31 cellular contexts compared by ENCODE assay signal in genomic region chr2:202460119-202460518, GRCh38.
"Had no signal": no experiment of that assay in that cellular context is flagged by ENCODE, and none has a peak within 500 bp of the region (broad histone marks: within the 10 kb centered on the region; RNA-seq: fewer than 3 reads in every experiment).

No MANE protein-coding gene starts in this region.

- H3K9me3 ChIP-seq: ovary, psoas muscle, stomach, suprapubic skin, testis, tibial artery, transverse colon, upper lobe of right lung, uterus had no signal

- H3K9me3 Mint-ChIP-seq: natural killer cell; nephron; stimulated activated effector memory CD8-positive, alpha-beta T cell treated with anti-CD3 and anti-CD28 coated beads, Interleukin-12 subunit alpha, Interleukin-12 subunit beta, amount 100 ng/mL, for 72 hours; stimulated activated naive B cell treated with anti-CD40 and anti-IgM and Interleukin-4, amounts not matched to agents 10 μg/mL and 1 μg/mL and 100 μg/mL, for 72 hours had no signal

- H3K4me2 ChIP-seq: neural progenitor cell, smooth muscle cell had no signal

- H3K4me1 ChIP-seq: neural progenitor cell, parathyroid adenoma, psoas muscle, spleen, suprapubic skin, testis, transverse colon, upper lobe of right lung, uterus had no signal

- H3K27me3 Mint-ChIP-seq: naive thymus-derived CD4-positive, alpha-beta T cell; progenitor cell of endocrine pancreas; stimulated activated naive B cell treated with anti-CD40 and anti-IgM and Interleukin-4, amounts not matched to agents 10 μg/mL and 1 μg/mL and 100 μg/mL, for 72 hours; stimulated activated naive CD8-positive, alpha-beta T cell treated with anti-CD3 and anti-CD28 coated beads, Interleukin-15, Interleukin-2, amounts not matched to agents 100 ng/mL and 50 ng/mL, for 24 hours; type B pancreatic cell had no signal

- H2AFZ ChIP-seq: neural progenitor cell, parathyroid adenoma had no signal

- DNase-seq: naive thymus-derived CD4-positive, alpha-beta T cell; natural killer cell; occipital lobe; ovary; posterior cingulate gyrus; psoas muscle; right cardiac atrium; spleen; stimulated activated CD4-positive, alpha-beta T cell treated with anti-CD3 and anti-CD28 coated beads, Interleukin-12 subunit alpha, Interleukin-12 subunit beta, amount 100 ng/mL, for 4 hours; stimulated activated CD4-positive, alpha-beta T cell treated with anti-CD3 and anti-CD28 coated beads, Interleukin-1b, Interleukin-23, amount 100 ng/mL, for 48 hours; stimulated activated CD4-positive, alpha-beta T cell treated with anti-CD3 and anti-CD28 coated beads, Interleukin-4, amount 100 ng/mL, for 1 hour; stimulated activated CD4-positive, alpha-beta T cell treated with anti-CD3 and anti-CD28 coated beads, Interleukin-4, amount 100 ng/mL, for 4 hours; stimulated activated naive B cell treated with anti-CD40 and anti-IgM and Interleukin-4, amounts not matched to agents 10 μg/mL and 1 μg/mL and 100 μg/mL, for 72 hours; stimulated activated naive CD4-positive, alpha-beta T cell treated with Interleukin-2 at 50 U/mL for 16 hours; stomach; testis; tibial artery; transverse colon; upper lobe of right lung; uterus had no signal

- H3K27ac ChIP-seq: neural progenitor cell, ovary, parathyroid adenoma, psoas muscle, skin epidermis, spleen, stomach, suprapubic skin, testis, tibial artery, transverse colon, upper lobe of right lung, uterus had no signal

- H3K27ac Mint-ChIP-seq: naive thymus-derived CD4-positive, alpha-beta T cell; natural killer cell; nephron; neural progenitor cell; progenitor cell of endocrine pancreas; stimulated activated effector memory CD8-positive, alpha-beta T cell treated with anti-CD3 and anti-CD28 coated beads, Interleukin-12 subunit alpha, Interleukin-12 subunit beta, amount 100 ng/mL, for 72 hours; stimulated activated naive B cell treated with anti-CD40 and anti-IgM and Interleukin-4, amounts not matched to agents 10 μg/mL and 1 μg/mL and 100 μg/mL, for 72 hours; stimulated activated naive CD8-positive, alpha-beta T cell treated with anti-CD3 and anti-CD28 coated beads, Interleukin-15, Interleukin-2, amounts not matched to agents 100 ng/mL and 50 ng/mL, for 24 hours; type B pancreatic cell had no signal

- H3K4me3 Mint-ChIP-seq: naive thymus-derived CD4-positive, alpha-beta T cell; natural killer cell; nephron; neural progenitor cell; stimulated activated effector memory CD8-positive, alpha-beta T cell treated with anti-CD3 and anti-CD28 coated beads, Interleukin-12 subunit alpha, Interleukin-12 subunit beta, amount 100 ng/mL, for 72 hours; stimulated activated naive B cell treated with anti-CD40 and anti-IgM and Interleukin-4, amounts not matched to agents 10 μg/mL and 1 μg/mL and 100 μg/mL, for 72 hours; stimulated activated naive CD8-positive, alpha-beta T cell treated with anti-CD3 and anti-CD28 coated beads, Interleukin-15, Interleukin-2, amounts not matched to agents 100 ng/mL and 50 ng/mL, for 24 hours; type B pancreatic cell had no signal

- H3K36me3 Mint-ChIP-seq: natural killer cell; stimulated activated effector memory CD8-positive, alpha-beta T cell treated with anti-CD3 and anti-CD28 coated beads, Interleukin-12 subunit alpha, Interleukin-12 subunit beta, amount 100 ng/mL, for 72 hours had no signal

- H3K36me3 ChIP-seq: ovary, suprapubic skin, uterus had no signal

- H3K4me1 Mint-ChIP-seq: neural progenitor cell; stimulated activated effector memory CD8-positive, alpha-beta T cell treated with anti-CD3 and anti-CD28 coated beads, Interleukin-12 subunit alpha, Interleukin-12 subunit beta, amount 100 ng/mL, for 72 hours; stimulated activated naive B cell treated with anti-CD40 and anti-IgM and Interleukin-4, amounts not matched to agents 10 μg/mL and 1 μg/mL and 100 μg/mL, for 72 hours had no signal

- ATAC-seq: naive thymus-derived CD4-positive, alpha-beta T cell; natural killer cell; psoas muscle; right cardiac atrium; sciatic nerve; stimulated activated effector memory CD8-positive, alpha-beta T cell treated with anti-CD3 and anti-CD28 coated beads, Interleukin-12 subunit alpha, Interleukin-12 subunit beta, amount 100 ng/mL, for 72 hours; stimulated activated naive B cell treated with anti-CD40 and anti-IgM and Interleukin-4, amounts not matched to agents 10 μg/mL and 1 μg/mL and 100 μg/mL, for 72 hours; upper lobe of right lung had no signal

- H3K9ac ChIP-seq: neural progenitor cell, parathyroid adenoma had no signal

- H3K27me3 ChIP-seq: neural progenitor cell, ovary, spleen, stomach, suprapubic skin, testis, tibial artery, transverse colon, upper lobe of right lung, uterus had no signal

- H3K4me3 ChIP-seq: neural progenitor cell, ovary, psoas muscle, skin epidermis, smooth muscle cell, spleen, stomach, suprapubic skin, testis, tibial artery, transverse colon, upper lobe of right lung, uterus had no signal
